In the genomic region with DNA sequence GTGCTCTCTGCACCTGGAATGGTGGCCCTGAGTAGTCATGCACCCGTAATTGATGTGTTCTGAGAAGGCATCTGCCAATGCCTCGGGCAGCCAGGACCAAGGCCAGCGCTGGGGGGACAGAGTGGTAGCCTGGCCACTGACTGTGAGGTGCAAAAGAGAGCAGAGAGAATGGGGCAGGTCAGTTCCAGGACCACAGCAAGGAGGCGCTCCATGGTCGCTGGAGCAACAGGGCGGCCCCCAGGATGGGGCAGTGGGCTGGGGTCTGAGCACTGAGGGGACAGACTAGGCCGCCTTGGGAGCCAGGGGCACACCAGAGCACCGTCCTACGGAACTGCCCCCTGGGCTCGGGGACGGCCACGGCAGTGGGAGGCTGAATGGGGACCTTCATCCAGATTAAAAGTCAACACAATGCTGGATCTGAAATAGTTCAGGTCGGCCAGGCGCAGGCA, we compare ENCODE assay signal across 1 cellular context.
TF ChIP-seq lines count a peak whose summit lies in the region.

No MANE protein-coding gene starts in this region.

TF ChIP-seq in SK-N-SH treated with all-trans-retinoic acid at 6 μM for 48 hours, 23 proteins besides CTCF, POLR2A, EP300 and RAD21 (continued from another document):
- TF ChIP-seq BACH2 (CRISPR knock-in tag; IDR thresholded peaks at IDR 0.05; ENCODE audit: borderline replicate concordance) (no peak), OSR1 (CRISPR knock-in tag; IDR thresholded peaks at IDR 0.05) (no peak), GLIS3 (CRISPR knock-in tag; IDR thresholded peaks at IDR 0.05) (no peak), ZNF70 (CRISPR knock-in tag; IDR thresholded peaks at IDR 0.05) (no peak), TCF4 (CRISPR knock-in tag; IDR thresholded peaks at IDR 0.05; ENCODE audit: borderline replicate concordance) (no peak), ISL1 (CRISPR knock-in tag; IDR thresholded peaks at IDR 0.05) (no peak), SNAI2 (CRISPR knock-in tag; IDR thresholded peaks at IDR 0.05) (no peak), ZNF565 (CRISPR knock-in tag; conservative IDR thresholded peaks at IDR 0.05; ENCODE audit: low read depth) (no peak), CSDC2 (CRISPR knock-in tag; IDR thresholded peaks at IDR 0.05) (no peak), PPARA (CRISPR knock-in tag; IDR thresholded peaks at IDR 0.05; ENCODE audit: borderline replicate concordance) (no peak)
- TF ChIP-seq, protein P1, sequence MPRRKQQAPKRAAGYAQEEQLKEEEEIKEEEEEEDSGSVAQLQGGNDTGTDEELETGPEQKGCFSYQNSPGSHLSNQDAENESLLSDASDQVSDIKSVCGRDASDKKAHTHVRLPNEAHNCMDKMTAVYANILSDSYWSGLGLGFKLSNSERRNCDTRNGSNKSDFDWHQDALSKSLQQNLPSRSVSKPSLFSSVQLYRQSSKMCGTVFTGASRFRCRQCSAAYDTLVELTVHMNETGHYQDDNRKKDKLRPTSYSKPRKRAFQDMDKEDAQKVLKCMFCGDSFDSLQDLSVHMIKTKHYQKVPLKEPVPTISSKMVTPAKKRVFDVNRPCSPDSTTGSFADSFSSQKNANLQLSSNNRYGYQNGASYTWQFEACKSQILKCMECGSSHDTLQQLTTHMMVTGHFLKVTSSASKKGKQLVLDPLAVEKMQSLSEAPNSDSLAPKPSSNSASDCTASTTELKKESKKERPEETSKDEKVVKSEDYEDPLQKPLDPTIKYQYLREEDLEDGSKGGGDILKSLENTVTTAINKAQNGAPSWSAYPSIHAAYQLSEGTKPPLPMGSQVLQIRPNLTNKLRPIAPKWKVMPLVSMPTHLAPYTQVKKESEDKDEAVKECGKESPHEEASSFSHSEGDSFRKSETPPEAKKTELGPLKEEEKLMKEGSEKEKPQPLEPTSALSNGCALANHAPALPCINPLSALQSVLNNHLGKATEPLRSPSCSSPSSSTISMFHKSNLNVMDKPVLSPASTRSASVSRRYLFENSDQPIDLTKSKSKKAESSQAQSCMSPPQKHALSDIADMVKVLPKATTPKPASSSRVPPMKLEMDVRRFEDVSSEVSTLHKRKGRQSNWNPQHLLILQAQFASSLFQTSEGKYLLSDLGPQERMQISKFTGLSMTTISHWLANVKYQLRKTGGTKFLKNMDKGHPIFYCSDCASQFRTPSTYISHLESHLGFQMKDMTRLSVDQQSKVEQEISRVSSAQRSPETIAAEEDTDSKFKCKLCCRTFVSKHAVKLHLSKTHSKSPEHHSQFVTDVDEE (CRISPR knock-in tag; IDR thresholded peaks at IDR 0.05), result no peak
- TF ChIP-seq, protein P2, sequence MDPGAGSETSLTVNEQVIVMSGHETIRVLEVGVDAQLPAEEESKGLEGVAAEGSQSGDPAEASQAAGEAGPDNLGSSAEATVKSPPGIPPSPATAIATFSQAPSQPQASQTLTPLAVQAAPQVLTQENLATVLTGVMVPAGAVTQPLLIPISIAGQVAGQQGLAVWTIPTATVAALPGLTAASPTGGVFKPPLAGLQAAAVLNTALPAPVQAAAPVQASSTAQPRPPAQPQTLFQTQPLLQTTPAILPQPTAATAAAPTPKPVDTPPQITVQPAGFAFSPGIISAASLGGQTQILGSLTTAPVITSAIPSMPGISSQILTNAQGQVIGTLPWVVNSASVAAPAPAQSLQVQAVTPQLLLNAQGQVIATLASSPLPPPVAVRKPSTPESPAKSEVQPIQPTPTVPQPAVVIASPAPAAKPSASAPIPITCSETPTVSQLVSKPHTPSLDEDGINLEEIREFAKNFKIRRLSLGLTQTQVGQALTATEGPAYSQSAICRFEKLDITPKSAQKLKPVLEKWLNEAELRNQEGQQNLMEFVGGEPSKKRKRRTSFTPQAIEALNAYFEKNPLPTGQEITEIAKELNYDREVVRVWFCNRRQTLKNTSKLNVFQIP (CRISPR knock-in tag; IDR thresholded peaks at IDR 0.05; ENCODE audit: borderline replicate concordance, low read depth), result no peak
